ENCODE assay signal across 24 cellular contexts in genomic region chrX:94045724-94046123, GRCh38.
"Had no signal": no experiment of that assay in that cellular context is flagged by ENCODE, and none has a peak within 500 bp of the region (broad histone marks: within the 10 kb centered on the region; RNA-seq: fewer than 3 reads in every experiment).

No MANE protein-coding gene starts in this region.

- DNase-seq: IMR-90, Karpas-422, KG1, MM.1S, NCI-H1105, NCI-H1417, NCI-H1436 treated with DMSO at 0.1 percent for 48 hours, NCI-H1694, NCI-H187 treated with DMSO at 0.1 percent for 48 hours, NCI-H2029 treated with DMSO at 0.1 percent for 48 hours, NCI-H2107, NCI-H2171, NCI-H226, NCI-H446, NCI-H510A, NCI-H524 treated with DMSO at 0.1 percent for 48 hours, NCI-H69, NCI-H774, RPMI8226, SHP77, SK-N-SH, SW 1271 had no signal

- H3K9ac ChIP-seq: SK-N-SH had no signal

- H3K4me2 ChIP-seq: SK-N-SH had no signal

- FAIRE-seq: HepG2, RCC 7860 had no signal

- H3K9me3 ChIP-seq: SK-N-SH had no signal
